Comparison of ENCODE assay signal across 23 cellular contexts in genomic region chr22:18146389-18146753, GRCh38.
"Had no signal": no experiment of that assay in that cellular context is flagged by ENCODE, and none has a peak within 500 bp of the region (broad histone marks: within the 10 kb centered on the region; RNA-seq: fewer than 3 reads in every experiment).

No MANE protein-coding gene starts in this region.

- H3K9me3 Mint-ChIP-seq: activated CD8-positive, alpha-beta T cell treated with anti-CD3 and anti-CD28 coated beads for 36 hours; activated T-cell treated with anti-CD3 and anti-CD28 coated beads, Interleukin-2, amount 50 U/mL, for 72 hours; activated T-helper 2 cell treated with anti-CD3 and anti-CD28 coated beads, Interferon-gamma antibody, Interleukin-2, Interleukin-4, amounts not matched to agents 10 μg/mL and 5 μg/mL and 100 μg/mL, durations not matched to agents 14 hours and 24 hours and 36 hours had no signal

- H3K4me3 ChIP-seq: body of pancreas, MG63 had no signal

- H3K27ac ChIP-seq: body of pancreas, VCaP had no signal

- H3K4me2 ChIP-seq: SK-N-SH had no signal

- H3K36me3 ChIP-seq: MG63 had no signal

- H3K27ac Mint-ChIP-seq: activated CD8-positive, alpha-beta T cell treated with anti-CD3 and anti-CD28 coated beads for 36 hours; activated T-cell treated with anti-CD3 and anti-CD28 coated beads, Interleukin-2, amount 50 U/mL, for 72 hours; activated T-helper 2 cell treated with anti-CD3 and anti-CD28 coated beads, Interferon-gamma antibody, Interleukin-2, Interleukin-4, amounts not matched to agents 10 μg/mL and 5 μg/mL and 100 μg/mL, durations not matched to agents 14 hours and 24 hours and 36 hours had no signal

- DNase-seq: activated CD4-positive, CD25-positive, alpha-beta regulatory T cell; activated CD8-positive, alpha-beta memory T cell treated with anti-CD3 and anti-CD28 coated beads, Interleukin-2, amount 50 U/mL, for 4 hours; activated CD8-positive, alpha-beta T cell treated with anti-CD3 and anti-CD28 coated beads for 36 hours; activated gamma-delta T cell treated with Interleukin-2 at 50 U/mL for 16 hours; activated naive CD4-positive, alpha-beta T cell treated with anti-CD3 and anti-CD28 coated beads, Interleukin-2, amount 50 U/mL, for 16 hours; activated T-cell treated with anti-CD3 and anti-CD28 coated beads, Interleukin-2, amount 50 U/mL, for 72 hours; aorta; body of pancreas; MG63; NCI-H1092 treated with DMSO at 0.1 percent for 48 hours; NCI-H1417 treated with DMSO at 0.1 percent for 48 hours; NCI-H1694; NCI-H2107; NCI-H2171 treated with DMSO at 0.1 percent for 48 hours; NCI-H345; NCI-H526 treated with DMSO at 0.1 percent for 48 hours; NCI-H82; RPMI8226; SK-N-SH; T-helper 1 cell had no signal

- H3K9ac ChIP-seq: SK-N-SH had no signal

- ATAC-seq: activated CD8-positive, alpha-beta T cell treated with anti-CD3 and anti-CD28 coated beads for 36 hours; activated T-cell treated with anti-CD3 and anti-CD28 coated beads, Interleukin-2, amount 50 U/mL, for 72 hours; body of pancreas had no signal

- H3K27me3 Mint-ChIP-seq: activated CD8-positive, alpha-beta T cell treated with anti-CD3 and anti-CD28 coated beads for 36 hours had no signal

- H3K9me3 ChIP-seq: body of pancreas, MG63, SK-N-SH had no signal

- FAIRE-seq: bronchial epithelial cell had no signal

- H3K27me3 ChIP-seq: body of pancreas, MG63 had no signal

- H3K4me3 Mint-ChIP-seq: activated CD8-positive, alpha-beta T cell treated with anti-CD3 and anti-CD28 coated beads for 36 hours; activated T-cell treated with anti-CD3 and anti-CD28 coated beads, Interleukin-2, amount 50 U/mL, for 72 hours had no signal
